Comparison of ENCODE assay signal across 16 cellular contexts in genomic region chr20:22574545-22575086, GRCh38. TPM values are rescaled to one million over a fixed set of nuclear protein-coding genes. Genes with fewer than 3 reads are reported as not detected.
"Had no signal": no experiment of that assay in that cellular context is flagged by ENCODE, and none has a peak within 500 bp of the region (broad histone marks: within the 10 kb centered on the region; RNA-seq: fewer than 3 reads in every experiment).

No MANE protein-coding gene starts in this region.

- H3K9me3 ChIP-seq: colonic mucosa, heart left ventricle, testis had no signal

- ATAC-seq: activated T-helper 17 cell treated with anti-CD3 and anti-CD28 coated beads, Interleukin-2, amount 50 U/mL, for 72 hours; heart left ventricle; WTC11 had no signal

- H3K4me1 ChIP-seq: colonic mucosa had no signal

- H3K27me3 ChIP-seq: testis had no signal

- FAIRE-seq: astrocyte, endothelial cell of umbilical vein had no signal

- H3K4me3 ChIP-seq: cardiac muscle cell, colonic mucosa, heart left ventricle, testis had no signal

- DNase-seq: activated CD4-positive, alpha-beta T cell treated with anti-CD3 and anti-CD28 coated beads, Interleukin-2, amount 10 ng/mL, durations not matched to agents 7 days and 5 days; activated CD8-positive, alpha-beta memory T cell treated with anti-CD3 and anti-CD28 coated beads for 24 hours; activated naive CD4-positive, alpha-beta T cell treated with anti-CD3 and anti-CD28 coated beads for 36 hours; foreskin melanocyte; heart left ventricle; nephron progenitor cell; stimulated activated CD4-positive, alpha-beta T cell treated with anti-CD3 and anti-CD28 coated beads, Interleukin-4, amount 100 ng/mL, for 1 hour; testis had no signal

- H3K36me3 ChIP-seq: cardiac muscle cell, colonic mucosa, heart left ventricle had no signal

- H3K27ac ChIP-seq: cardiac muscle cell, colonic mucosa, heart left ventricle, testis had no signal

RNA-seq across cellular contexts. Expression of gene FOXA2, which starts 9.8 kb away (rescaled TPM):
- total RNA-seq: activated CD4-positive, alpha-beta T cell treated with anti-CD3 and anti-CD28 coated beads, Interleukin-2, amount 10 ng/mL, durations not matched to agents 7 days and 5 days; activated naive CD4-positive, alpha-beta T cell treated with anti-CD3 and anti-CD28 coated beads for 36 hours; activated T-helper 17 cell treated with anti-CD3 and anti-CD28 coated beads, Interleukin-2, amount 50 U/mL, for 72 hours; astrocyte; endothelial cell of umbilical vein; heart left ventricle; osteoblast; ureter had no signal
- polyA plus RNA-seq: cardiac muscle cell, endothelial cell of umbilical vein, heart left ventricle had no signal
